31 cellular contexts compared by ENCODE assay signal in the genomic region with DNA sequence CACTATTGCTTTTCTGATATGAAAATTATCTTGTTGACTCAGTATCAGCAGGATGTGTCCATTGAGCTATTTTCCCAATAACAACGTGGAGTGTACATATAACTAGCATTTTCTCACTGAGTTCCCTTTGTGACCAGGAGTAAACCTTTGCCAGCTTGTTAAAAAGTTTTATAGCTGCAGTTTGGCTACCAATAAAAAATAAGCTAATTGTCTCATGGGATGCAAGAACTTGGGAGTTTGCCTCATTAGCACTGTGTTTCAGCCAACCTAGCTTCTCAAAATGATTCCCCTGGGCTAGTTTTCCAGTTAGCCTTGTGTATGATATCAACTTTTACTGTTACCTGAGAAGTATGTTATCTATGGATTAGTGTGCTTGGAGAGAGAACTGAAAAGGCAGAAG. TPM values are rescaled to one million over a fixed set of nuclear protein-coding genes. Genes with fewer than 3 reads are reported as not detected.
"Had no signal": no experiment of that assay in that cellular context is flagged by ENCODE, and none has a peak within 500 bp of the region (broad histone marks: within the 10 kb centered on the region; RNA-seq: fewer than 3 reads in every experiment).

No MANE protein-coding gene starts in this region.

- H3K9me3 ChIP-seq: adrenal gland, body of pancreas, breast epithelium had no signal

- H3K4me3 ChIP-seq: adrenal gland, body of pancreas, breast epithelium, PC-9 had no signal

- H3K36me3 ChIP-seq: adrenal gland, breast epithelium, WERI-Rb-1 had no signal

- H3K36me3 Mint-ChIP-seq: activated naive CD4-positive, alpha-beta T cell treated with anti-CD3 and anti-CD28 coated beads, Interleukin-2, amount 50 U/mL, for 72 hours had no signal

- H3K9me3 Mint-ChIP-seq: activated CD4-positive, alpha-beta T cell treated with anti-CD3 and anti-CD28 coated beads, Interleukin-2, amount 10 ng/mL, durations not matched to agents 7 days and 5 days; activated naive CD4-positive, alpha-beta T cell treated with anti-CD3 and anti-CD28 coated beads for 36 hours; activated naive CD4-positive, alpha-beta T cell treated with anti-CD3 and anti-CD28 coated beads, Interleukin-2, amount 50 U/mL, for 72 hours; activated T-cell treated with anti-CD3 and anti-CD28 coated beads, Interleukin-2, amount 50 U/mL, for 24 hours had no signal

- H3K27ac ChIP-seq: adrenal gland, body of pancreas, breast epithelium, PC-9, RWPE1, WERI-Rb-1 had no signal

- ATAC-seq: activated CD8-positive, alpha-beta T cell treated with anti-CD3 and anti-CD28 coated beads, Interleukin-2, amount 10 ng/mL, durations not matched to agents 7 days and 5 days; activated naive CD4-positive, alpha-beta T cell treated with anti-CD3 and anti-CD28 coated beads, Interleukin-2, amount 50 U/mL, for 72 hours; body of pancreas; Right ventricle myocardium inferior had no signal

- H3K4me3 Mint-ChIP-seq: activated CD4-positive, alpha-beta T cell treated with anti-CD3 and anti-CD28 coated beads, Interleukin-2, amount 10 ng/mL, durations not matched to agents 7 days and 5 days; activated CD8-positive, alpha-beta T cell treated with anti-CD3 and anti-CD28 coated beads, Interleukin-2, amount 10 ng/mL, durations not matched to agents 7 days and 5 days; activated naive CD4-positive, alpha-beta T cell treated with anti-CD3 and anti-CD28 coated beads for 36 hours; activated T-cell treated with anti-CD3 and anti-CD28 coated beads, Interleukin-2, amount 50 U/mL, for 24 hours had no signal

- H3K4me2 ChIP-seq: PC-9 had no signal

- H3K27ac Mint-ChIP-seq: activated CD4-positive, alpha-beta T cell treated with anti-CD3 and anti-CD28 coated beads, Interleukin-2, amount 10 ng/mL, durations not matched to agents 7 days and 5 days; activated CD8-positive, alpha-beta T cell treated with anti-CD3 and anti-CD28 coated beads, Interleukin-2, amount 10 ng/mL, durations not matched to agents 7 days and 5 days; activated naive CD4-positive, alpha-beta T cell treated with anti-CD3 and anti-CD28 coated beads for 36 hours; activated naive CD4-positive, alpha-beta T cell treated with anti-CD3 and anti-CD28 coated beads, Interleukin-2, amount 50 U/mL, for 72 hours; activated T-cell treated with anti-CD3 and anti-CD28 coated beads, Interleukin-2, amount 50 U/mL, for 24 hours had no signal

- DNase-seq: activated CD4-positive, alpha-beta T cell treated with anti-CD3 and anti-CD28 coated beads for 1 hour; activated CD4-positive, alpha-beta T cell treated with anti-CD3 and anti-CD28 coated beads, Interleukin-2, amount 10 ng/mL, durations not matched to agents 7 days and 5 days; activated CD4-positive, alpha-beta T cell treated with anti-CD3 and anti-CD28 coated beads, Interleukin-2, amount 50 U/mL, for 48 hours; activated CD4-positive, CD25-positive, alpha-beta regulatory T cell; activated CD8-positive, alpha-beta T cell treated with anti-CD3 and anti-CD28 coated beads, Interleukin-2, amount 10 ng/mL, durations not matched to agents 7 days and 5 days; activated gamma-delta T cell treated with Interleukin-2 at 50 U/mL for 16 hours; activated naive CD4-positive, alpha-beta T cell treated with anti-CD3 and anti-CD28 coated beads for 36 hours; activated T-cell treated with anti-CD3 and anti-CD28 coated beads, Interleukin-2, amount 50 U/mL, for 24 hours; adrenal gland; body of pancreas; MM.1S; MV-4-11; NCI-H1092; NCI-H1436 treated with DMSO at 0.1 percent for 48 hours; NCI-H1694 treated with DMSO at 0.1 percent for 48 hours; NCI-H2029; NCI-H345; NCI-H524 treated with DMSO at 0.1 percent for 48 hours; PC-9; SIG-M5; SW 1271; T-helper 1 cell; T-helper 2 cell; T-helper 9 cell; WERI-Rb-1 had no signal

- H3K27me3 ChIP-seq: adrenal gland, body of pancreas, breast epithelium had no signal

- H2AFZ ChIP-seq: PC-9 had no signal

- H3K4me1 ChIP-seq: adrenal gland, body of pancreas, breast epithelium had no signal

RNA-seq across cellular contexts. Expression of a gene that starts 43.3 kb away (rescaled TPM):
- total RNA-seq: activated CD4-positive, alpha-beta T cell treated with anti-CD3 and anti-CD28 coated beads, Interleukin-2, amount 10 ng/mL, durations not matched to agents 7 days and 5 days; activated CD8-positive, alpha-beta T cell treated with anti-CD3 and anti-CD28 coated beads, Interleukin-2, amount 10 ng/mL, durations not matched to agents 7 days and 5 days; activated naive CD4-positive, alpha-beta T cell treated with anti-CD3 and anti-CD28 coated beads for 36 hours; activated naive CD4-positive, alpha-beta T cell treated with anti-CD3 and anti-CD28 coated beads, Interleukin-2, amount 50 U/mL, for 72 hours; astrocyte; body of pancreas; breast epithelium; PC-9; Right ventricle myocardium inferior; SK-MEL-5 had no signal
